10 cellular contexts compared by ENCODE assay signal in genomic region chr17:40727447-40728231, GRCh38. TPM values are rescaled to one million over a fixed set of nuclear protein-coding genes. Genes with fewer than 3 reads are reported as not detected.
DNase-seq lines count a peak whose midpoint lies in the region; ATAC-seq and TF ChIP-seq lines count a peak whose summit lies in the region.
"Had no signal": no experiment of that assay in that cellular context is flagged by ENCODE, and none has a peak within 500 bp of the region (broad histone marks: within the 10 kb centered on the region; RNA-seq: fewer than 3 reads in every experiment).

No MANE protein-coding gene starts in this region.

- peak overlapping the region; percentile 36 to 80 (median 75); a peak in 21 of 22 replicates for H3K9ac ChIP-seq in BLaER1 treated with 17β-estradiol and CSF1 and Interleukin-3, amounts not matched to agents 10 nM and 100 nM
- peak overlapping the region; percentile 55 for H3K9ac ChIP-seq in adipocyte (ENCODE audit: low read length)

- H4K20me1 ChIP-seq in BLaER1 treated with 17β-estradiol and CSF1 and Interleukin-3, amounts not matched to agents 10 nM and 100 nM: no peaks in the 10 kb centered on the region

- peak overlapping the region in 6 of 10 experiments; percentile 10 to 47 (median 35); a peak in 9 of 20 replicates for H3K4me3 ChIP-seq in BLaER1 treated with 17β-estradiol and CSF1 and Interleukin-3, amounts not matched to agents 10 nM and 100 nM
- H3K4me3 ChIP-seq in adipocyte (ENCODE audit: low read length) (peak overlapping the region; percentile 58), left lung (no peak overlapping the region)
- H3K4me3 ChIP-seq: right atrium auricular region had no signal

- H3K27ac ChIP-seq in BLaER1 treated with 17β-estradiol and CSF1 and Interleukin-3, amounts not matched to agents 10 nM and 100 nM: peak overlapping the region; percentile 23 to 96 (median 91); a peak in 21 of 22 replicates
- H3K27ac ChIP-seq in left lung: no peak overlapping the region
- H3K27ac ChIP-seq: right atrium auricular region had no signal

- DNase-seq in HK-2 (ENCODE audit: unreplicated experiment) (peak; percentile 38), adipocyte (ENCODE audit: low read depth) (peak; percentile 52), left lung (no peak), NCI-H2171 (lab: John Stamatoyannopoulos, UW) (no peak), NCI-H1417 (lab: John Stamatoyannopoulos, UW) (no peak), DMS114 treated with DMSO at 0.1 percent for 48 hours (lab: John Stamatoyannopoulos, UW; ENCODE audit: unreplicated experiment) (no peak)
- DNase-seq: activated T-cell treated with anti-CD3 and anti-CD28 coated beads, Interleukin-2, amount 50 U/mL, for 24 hours had no signal

- H3K9me3 ChIP-seq in BLaER1 treated with 17β-estradiol and CSF1 and Interleukin-3, amounts not matched to agents 10 nM and 100 nM (replicated peaks in 1 of 11): peaks cover 19 to 42% (median 30%) of the 10 kb centered on the region in 11 experiments; a peak in 21 of 22 replicates
- H3K9me3 ChIP-seq in adipocyte (ENCODE audit: control insufficient read depth, low read length) (no peaks in the 10 kb centered on the region), left lung (no peaks in the 10 kb centered on the region)
- H3K9me3 ChIP-seq: right atrium auricular region had no signal

- H3K4me1 ChIP-seq in BLaER1 treated with 17β-estradiol and CSF1 and Interleukin-3, amounts not matched to agents 10 nM and 100 nM: peaks cover 23 to 49% (median 32%) of the 10 kb centered on the region in 10 experiments
- H3K4me1 ChIP-seq in adipocyte (ENCODE audit: control insufficient read depth, insufficient read depth, low read length) (peaks cover 21% of the 10 kb centered on the region), left lung (peaks cover 0 to 4% of the 10 kb centered on the region in 2 donors)
- H3K4me1 ChIP-seq: right atrium auricular region had no signal

- H3K36me3 ChIP-seq in BLaER1 treated with 17β-estradiol and CSF1 and Interleukin-3, amounts not matched to agents 10 nM and 100 nM: peaks cover 0 to 5% (median 0%) of the 10 kb centered on the region in 11 experiments; a peak in 2 of 22 replicates
- no peaks in the 10 kb centered on the region for H3K36me3 ChIP-seq in adipocyte (ENCODE audit: control insufficient read depth, insufficient read depth, low read length, severe bottlenecking)
- H3K36me3 ChIP-seq in left lung: no peaks in the 10 kb centered on the region
- H3K36me3 ChIP-seq: right atrium auricular region had no signal

- intact Hi-C loops in left lung (cut with DNase I): no loop called here

- H3K4me2 ChIP-seq in BLaER1 treated with 17β-estradiol and CSF1 and Interleukin-3, amounts not matched to agents 10 nM and 100 nM: peak overlapping the region; percentile 35 to 81 (median 69); a peak in 21 of 22 replicates

- H3K27me3 ChIP-seq in BLaER1 treated with 17β-estradiol and CSF1 and Interleukin-3, amounts not matched to agents 10 nM and 100 nM: no peaks in the 10 kb centered on the region
- no peaks in the 10 kb centered on the region for H3K27me3 ChIP-seq in adipocyte (replicated peaks; ENCODE audit: control insufficient read depth, insufficient read depth, low read length)
- H3K27me3 ChIP-seq in left lung: peaks cover 0 to under 1% of the 10 kb centered on the region in 2 donors
- H3K27me3 ChIP-seq: right atrium auricular region had no signal

- ATAC-seq in left lung (peak; percentile 70), GM21737 (IDR thresholded peaks at IDR 0.05; ENCODE audit: unreplicated experiment) (no peak)

- TF ChIP-seq CTCF in left lung (IDR thresholded peaks at IDR 0.05): no peak

RNA-seq across cellular contexts. Expression of gene KRT24, which starts 24.1 kb away (rescaled TPM):
- total RNA-seq in left lung: not detected
- total RNA-seq: right atrium auricular region had no signal

RNA-seq across cellular contexts. Expression of gene KRT25, which starts 27.5 kb away (rescaled TPM):
- not detected for total RNA-seq in left lung
- total RNA-seq: right atrium auricular region had no signal

RNA-seq across cellular contexts. Expression of gene KRT26, which starts 44.4 kb away (rescaled TPM):
- not detected for total RNA-seq in left lung
- total RNA-seq: right atrium auricular region had no signal

RNA-seq across cellular contexts. Expression of gene KRT27, which starts 54.7 kb away (rescaled TPM):
- total RNA-seq in left lung: under 1 TPM; 0.44 to 0.55 TPM
- total RNA-seq: right atrium auricular region had no signal

Comparison
In these comparisons a context has a peak if more than half of its experiments do, and no peak if none do; other contexts are left out.
1. H3K27ac ChIP-seq: peak in BLaER1 treated with 17β-estradiol and CSF1 and Interleukin-3, amounts not matched to agents 10 nM and 100 nM (11 of 11); none in left lung (0 of 2).
2. H3K4me3 ChIP-seq: peak in BLaER1 treated with 17β-estradiol and CSF1 and Interleukin-3, amounts not matched to agents 10 nM and 100 nM (6 of 10) and adipocyte (single experiment); none in left lung (0 of 2).
3. DNase-seq: peak in HK-2 (single experiment) and adipocyte (single experiment); none in left lung (0 of 2), NCI-H2171 (single experiment), NCI-H1417 (0 of 3) and DMS114 treated with DMSO at 0.1 percent for 48 hours (single experiment).